Comparison of ENCODE assay signal across 20 cellular contexts in genomic region chr10:95403690-95404459, GRCh38.
DNase-seq lines count a peak whose midpoint lies in the region; ATAC-seq and TF ChIP-seq lines count a peak whose summit lies in the region.
"Had no signal": no experiment of that assay in that cellular context is flagged by ENCODE, and none has a peak within 500 bp of the region (broad histone marks: within the 10 kb centered on the region; RNA-seq: fewer than 3 reads in every experiment).

No MANE protein-coding gene starts in this region.

- 76 to 86% (median 83%) methylated on average over 8 of the region's 8 CpGs for WGBS in heart left ventricle, 4 donors
- WGBS in aorta, 2 donors: 78 to 82% methylated on average over 8 of the region's 8 CpGs

- H3K4me1 ChIP-seq in heart left ventricle: peaks cover 8 to 91% (median 58%) of the 10 kb centered on the region in 12 donors
- H3K4me1 ChIP-seq in aorta (ENCODE audit: control insufficient read depth in 1 of 2, insufficient read depth in 2 of 2, low read length in 2 of 2): peaks cover 0 to 6% of the 10 kb centered on the region in 2 donors

- no peak for TF ChIP-seq CTCF in heart left ventricle (IDR thresholded peaks at IDR 0.05)

- H3K27ac ChIP-seq in caudate nucleus (ENCODE audit: low read depth, low read length): peak overlapping the region; percentile 38
- H3K27ac ChIP-seq in heart left ventricle: peak overlapping the region; percentile 42 to 98 (median 90)
- H3K27ac ChIP-seq in aorta (ENCODE audit: low read depth in 1 of 2, low read length in 2 of 2): peak overlapping the region; percentile 33 to 62
- H3K27ac ChIP-seq: GM23248, PC-9 had no signal

- no peak overlapping the region for H3K4me3 ChIP-seq in heart left ventricle
- no peak overlapping the region for H3K4me3 ChIP-seq in aorta (ENCODE audit: low read length in 2 of 2)
- H3K4me3 ChIP-seq: GM23248, PC-9 had no signal

- no peaks in the 10 kb centered on the region for H3K9me3 ChIP-seq in heart left ventricle
- H3K9me3 ChIP-seq in aorta (ENCODE audit: control insufficient read depth, low read length): no peaks in the 10 kb centered on the region

- H3K27me3 ChIP-seq in heart left ventricle (no peaks in the 10 kb centered on the region), aorta (ENCODE audit: control insufficient read depth in 1 of 2, insufficient read depth in 2 of 2, low read length in 1 of 2) (no peaks in the 10 kb centered on the region)

- intact Hi-C loops in heart left ventricle (cut with DNase I): no loop called here
- intact Hi-C loops in posterior vena cava (cut with DNase I): no loop called here
- intact Hi-C loops in aorta (cut with DNase I): no loop called here

- TF ChIP-seq POLR2A in heart left ventricle (IDR thresholded peaks at IDR 0.05): no peak
- no peak for TF ChIP-seq POLR2A in GM18505 (IDR thresholded peaks at IDR 0.05; ENCODE audit: borderline replicate concordance, extremely low read depth, insufficient read depth, insufficient read length)

- peak; percentile 77 to 86 (median 82) for ATAC-seq in heart left ventricle
- no peak for ATAC-seq in aorta (ENCODE audit: low FRiP score)
- no peak for ATAC-seq in GM18505 (IDR thresholded peaks at IDR 0.05; ENCODE audit: unreplicated experiment)
- no peak for ATAC-seq in GM21529 (IDR thresholded peaks at IDR 0.05; ENCODE audit: unreplicated experiment)
- ATAC-seq: stimulated activated memory B cell treated with anti-CD40 and anti-IgM and Interleukin-4, amounts not matched to agents 10 μg/mL and 1 μg/mL and 100 μg/mL, for 72 hours had no signal

- H3K36me3 ChIP-seq in heart left ventricle: peaks cover 0 to 91% (median 36%) of the 10 kb centered on the region in 9 donors
- peaks cover 16 to 17% of the 10 kb centered on the region in 2 donors for H3K36me3 ChIP-seq in aorta (ENCODE audit: control insufficient read depth in 1 of 2, insufficient read depth in 2 of 2, low read length in 1 of 2)

- no peak for DNase-seq in caudate nucleus (lab: John Stamatoyannopoulos, UW)
- DNase-seq in heart left ventricle: peak; percentile 66 to 88 (median 75)
- DNase-seq in posterior vena cava (ENCODE audit: low spot score): peak; percentile 35
- DNase-seq in aorta: no peak
- DNase-seq in H4 (ENCODE audit: low spot score): no peak
- DNase-seq: activated CD4-positive, alpha-beta T cell treated with anti-CD3 and anti-CD28 coated beads, Interleukin-2, amount 50 U/mL, for 4 hours; activated CD4-positive, CD25-positive, alpha-beta regulatory T cell; activated CD8-positive, alpha-beta memory T cell treated with anti-CD3 and anti-CD28 coated beads, Interleukin-2, amount 50 U/mL, for 48 hours; effector memory CD4-positive, alpha-beta T cell; GM23248; KBM-7; NCI-H1436; NCI-H2107; PC-9; SHP77 treated with DMSO at 0.1 percent for 48 hours; stimulated activated CD4-positive, alpha-beta T cell treated with anti-CD3 and anti-CD28 coated beads, Interleukin-2, amount 100 ng/mL, for 48 hours; T-helper 9 cell had no signal

Comparison
In these comparisons a context has a peak if more than half of its experiments do, and no peak if none do; other contexts are left out.
1. DNase-seq: peak in heart left ventricle (5 of 5) and posterior vena cava (single experiment); none in caudate nucleus (0 of 61), aorta (0 of 2) and H4 (single experiment).
2. H3K27ac ChIP-seq: peak in every context shown above with its lines; median percentile 90 in heart left ventricle; 48 in aorta; 38 in caudate nucleus.
3. ATAC-seq: peak in heart left ventricle (4 of 4); none in aorta (single experiment), GM18505 (single experiment) and GM21529 (single experiment).